Comparison of ENCODE assay signal across 17 cellular contexts in the genomic region with DNA sequence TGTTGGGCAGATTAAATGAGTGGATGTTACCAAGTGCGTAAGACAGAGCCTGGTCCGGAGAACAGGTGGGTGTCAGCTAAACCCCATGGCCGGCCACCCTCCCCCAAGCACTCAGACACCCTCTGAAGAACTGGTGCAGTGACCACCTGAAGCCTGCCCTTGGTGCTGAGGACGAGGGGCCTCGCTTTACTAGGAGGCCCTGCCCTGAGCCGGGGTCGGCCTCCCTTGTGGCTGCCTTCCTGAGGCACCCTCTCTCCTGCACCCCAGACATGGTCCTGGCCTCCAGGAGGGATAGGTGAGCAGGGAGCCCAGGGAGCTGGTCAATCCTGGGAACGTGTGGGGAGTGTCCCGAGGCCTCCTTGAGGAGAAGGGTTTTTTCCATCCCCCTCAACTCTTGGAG. TPM values are rescaled to one million over a fixed set of nuclear protein-coding genes. Genes with fewer than 3 reads are reported as not detected.
"Had no signal": no experiment of that assay in that cellular context is flagged by ENCODE, and none has a peak within 500 bp of the region (broad histone marks: within the 10 kb centered on the region; RNA-seq: fewer than 3 reads in every experiment).

No MANE protein-coding gene starts in this region.

- ATAC-seq: stimulated activated naive CD8-positive, alpha-beta T cell treated with anti-CD3 and anti-CD28 coated beads, Interleukin-15, Interleukin-2, amounts not matched to agents 100 U/mL and 50 U/mL, for 24 hours had no signal

- FAIRE-seq: keratinocyte had no signal

- H3K4me3 ChIP-seq: ovary, smooth muscle cell had no signal

- H3K9me3 ChIP-seq: ovary had no signal

- H3K36me3 ChIP-seq: brain microvascular endothelial cell, ovary had no signal

- DNase-seq: activated CD4-positive, alpha-beta T cell treated with anti-CD3 and anti-CD28 coated beads, Interleukin-2, amount 10 ng/mL, durations not matched to agents 7 days and 5 days; activated CD4-positive, CD25-positive, alpha-beta regulatory T cell; activated CD8-positive, alpha-beta memory T cell treated with anti-CD3 and anti-CD28 coated beads for 24 hours; activated naive CD4-positive, alpha-beta T cell; activated naive CD8-positive, alpha-beta T cell treated with anti-CD3 and anti-CD28 coated beads, Interleukin-2, amount 10 ng/mL, durations not matched to agents 7 days and 5 days; brain microvascular endothelial cell; dermis blood vessel endothelial cell; hippocampal formation; mesenchymal stem cell; SW 1271 had no signal

- H3K27ac ChIP-seq: brain microvascular endothelial cell, ovary had no signal

- H3K4me2 ChIP-seq: smooth muscle cell had no signal

- H3K27ac Mint-ChIP-seq: activated CD4-positive, alpha-beta T cell treated with anti-CD3 and anti-CD28 coated beads, Interleukin-2, amount 10 ng/mL, durations not matched to agents 7 days and 5 days; activated naive CD8-positive, alpha-beta T cell treated with anti-CD3 and anti-CD28 coated beads, Interleukin-2, amount 10 ng/mL, durations not matched to agents 7 days and 5 days; type B pancreatic cell had no signal

- H3K4me1 Mint-ChIP-seq: activated naive CD8-positive, alpha-beta T cell treated with anti-CD3 and anti-CD28 coated beads, Interleukin-2, amount 10 ng/mL, durations not matched to agents 7 days and 5 days had no signal

- H3K4me3 Mint-ChIP-seq: activated CD4-positive, alpha-beta T cell treated with anti-CD3 and anti-CD28 coated beads, Interleukin-2, amount 10 ng/mL, durations not matched to agents 7 days and 5 days; activated naive CD8-positive, alpha-beta T cell treated with anti-CD3 and anti-CD28 coated beads, Interleukin-2, amount 10 ng/mL, durations not matched to agents 7 days and 5 days; type B pancreatic cell had no signal

- H3K27me3 ChIP-seq: ovary had no signal

RNA-seq across cellular contexts. Expression of a gene that starts 48.0 kb away (rescaled TPM):
- total RNA-seq: activated CD4-positive, alpha-beta T cell treated with anti-CD3 and anti-CD28 coated beads, Interleukin-2, amount 10 ng/mL, durations not matched to agents 7 days and 5 days; activated naive CD8-positive, alpha-beta T cell treated with anti-CD3 and anti-CD28 coated beads, Interleukin-2, amount 10 ng/mL, durations not matched to agents 7 days and 5 days; dermis blood vessel endothelial cell; epithelial cell of proximal tubule; T-helper 2 cell treated with Interferon-gamma antibody and Interleukin-4, amounts not matched to agents 100 ng/mL and 5 ng/mL, for 36 hours had no signal
